In the genomic region with DNA sequence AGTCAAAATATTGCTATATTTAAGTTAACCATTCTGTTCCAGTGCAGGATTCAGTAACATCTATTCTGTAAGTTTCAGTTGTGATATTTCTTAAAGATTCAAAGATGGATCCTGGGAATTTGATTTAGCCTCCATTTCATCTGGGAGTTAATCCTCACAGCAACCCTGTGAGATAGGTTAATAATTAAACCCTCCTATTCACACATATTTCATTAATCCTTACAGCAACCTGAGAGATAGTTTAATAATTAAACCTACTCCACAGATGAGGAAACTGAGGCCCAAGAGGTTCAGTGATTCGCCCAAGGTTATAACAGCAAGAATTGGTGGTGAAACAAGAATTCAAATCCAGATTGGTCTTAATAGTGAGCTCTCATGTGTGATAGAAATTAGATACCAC, we compare ENCODE assay signal across 14 cellular contexts.
"Had no signal": no experiment of that assay in that cellular context is flagged by ENCODE, and none has a peak within 500 bp of the region (broad histone marks: within the 10 kb centered on the region; RNA-seq: fewer than 3 reads in every experiment).

No MANE protein-coding gene starts in this region.

- H3K4me3 ChIP-seq: breast epithelium, lung had no signal

- H3K36me3 ChIP-seq: breast epithelium had no signal

- H3K27ac ChIP-seq: breast epithelium had no signal

- DNase-seq: activated CD4-positive, alpha-beta T cell treated with anti-CD3 and anti-CD28 coated beads, Interleukin-2, amount 50 U/mL, for 48 hours; activated naive CD8-positive, alpha-beta T cell treated with anti-CD3 and anti-CD28 coated beads for 36 hours; aorta; hippocampal formation; naive thymus-derived CD4-positive, alpha-beta T cell; stimulated activated CD4-positive, alpha-beta T cell treated with anti-CD3 and anti-CD28 coated beads, Interleukin-4, amount 100 ng/mL, for 24 hours; SW 1271 had no signal

- H3K9me3 Mint-ChIP-seq: activated naive CD8-positive, alpha-beta T cell treated with anti-CD3 and anti-CD28 coated beads for 36 hours; naive thymus-derived CD4-positive, alpha-beta T cell; T-helper 2 cell treated with Interferon-gamma antibody and Interleukin-4, amounts not matched to agents 5 μg/mL and 100 μg/mL, for 36 hours had no signal

- H3K4me1 ChIP-seq: breast epithelium had no signal

- H3K4me3 Mint-ChIP-seq: activated naive CD8-positive, alpha-beta T cell treated with anti-CD3 and anti-CD28 coated beads for 36 hours; naive thymus-derived CD4-positive, alpha-beta T cell; T-helper 2 cell treated with Interferon-gamma antibody and Interleukin-4, amounts not matched to agents 5 μg/mL and 100 μg/mL, for 36 hours had no signal

- H3K27ac Mint-ChIP-seq: activated naive CD8-positive, alpha-beta T cell treated with anti-CD3 and anti-CD28 coated beads for 36 hours; T-helper 2 cell treated with Interferon-gamma antibody and Interleukin-4, amounts not matched to agents 5 μg/mL and 100 μg/mL, for 36 hours had no signal

- H3K9me3 ChIP-seq: breast epithelium had no signal

- FAIRE-seq: endometrium, urothelium cell line had no signal

- ATAC-seq: activated CD4-positive, CD25-positive, alpha-beta regulatory T cell treated with anti-CD3 and anti-CD28 coated beads, Interleukin-2, amount 50 U/mL, for 24 hours; esophagus mucosa; naive thymus-derived CD4-positive, alpha-beta T cell had no signal

- H3K27me3 Mint-ChIP-seq: activated naive CD8-positive, alpha-beta T cell treated with anti-CD3 and anti-CD28 coated beads for 36 hours; naive thymus-derived CD4-positive, alpha-beta T cell had no signal

- H3K27me3 ChIP-seq: breast epithelium had no signal
